ENCODE assay signal across 23 cellular contexts in the genomic region with DNA sequence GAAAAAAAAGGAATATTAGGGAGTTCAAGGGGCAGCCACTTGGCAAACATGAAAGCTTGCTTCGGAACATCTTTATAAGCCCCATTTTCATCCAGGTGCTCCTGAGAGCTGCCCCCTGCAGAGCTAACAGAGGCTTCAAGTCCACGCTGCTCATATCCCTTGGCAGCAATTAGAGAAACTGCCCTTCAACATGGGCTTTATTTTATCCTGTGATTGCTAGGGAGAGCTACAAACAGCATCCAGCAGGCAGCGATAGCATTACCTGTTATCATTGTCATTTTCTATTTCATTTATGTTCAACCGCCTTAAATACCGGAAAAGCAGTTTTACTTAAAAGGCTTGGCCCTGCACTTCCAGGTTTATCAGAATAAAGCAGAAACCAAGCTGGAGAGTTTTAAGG.
"Had no signal": no experiment of that assay in that cellular context is flagged by ENCODE, and none has a peak within 500 bp of the region (broad histone marks: within the 10 kb centered on the region; RNA-seq: fewer than 3 reads in every experiment).

No MANE protein-coding gene starts in this region.

- H3K4me1 ChIP-seq: right atrium auricular region, right lobe of liver, stomach, testis, tibial artery, upper lobe of right lung had no signal

- H3K4me2 ChIP-seq: smooth muscle cell had no signal

- ATAC-seq: left colon; left lung; natural killer cell; right lobe of liver; stimulated activated naive B cell treated with anti-CD40 and anti-IgM and Interleukin-4, amounts not matched to agents 10 μg/mL and 1 μg/mL and 100 μg/mL, for 72 hours; stimulated activated naive CD8-positive, alpha-beta T cell treated with anti-CD3 and anti-CD28 coated beads, Interleukin-15, Interleukin-2, amounts not matched to agents 100 U/mL and 50 U/mL, for 24 hours; upper lobe of right lung had no signal

- H3K9me3 ChIP-seq: left lung, ovary, right atrium auricular region, right lobe of liver, stomach, testis, tibial artery, upper lobe of right lung had no signal

- H3K4me3 ChIP-seq: left lung, lung, ovary, right atrium auricular region, right lobe of liver, smooth muscle cell, stomach, testis, tibial artery, upper lobe of right lung had no signal

- DNase-seq: hypothalamus; immature natural killer cell; kidney; left colon; left lung; mesendoderm; naive B cell; natural killer cell; nephron progenitor cell; ovary; right lobe of liver; stimulated activated CD4-positive, alpha-beta T cell treated with anti-CD3 and anti-CD28 coated beads, Interleukin-1b, Interleukin-23, amount 100 ng/mL, for 48 hours; stimulated activated CD4-positive, alpha-beta T cell treated with anti-CD3 and anti-CD28 coated beads, Interleukin-2, amount 100 ng/mL, for 48 hours; stimulated activated naive B cell treated with anti-CD40 and anti-IgM and Interleukin-4, amounts not matched to agents 10 μg/mL and 1 μg/mL and 100 μg/mL, for 72 hours; stimulated activated naive CD8-positive, alpha-beta T cell treated with anti-CD3 and anti-CD28 coated beads, Interleukin-15, Interleukin-2, amounts not matched to agents 100 U/mL and 50 U/mL, for 24 hours; stomach; testis; tibial artery; trophoblast cell; upper lobe of right lung had no signal

- H3K27me3 ChIP-seq: left lung, ovary, right atrium auricular region, right lobe of liver, stomach, testis, tibial artery had no signal

- H3K36me3 ChIP-seq: left lung, ovary, right atrium auricular region, right lobe of liver, stomach, tibial artery, upper lobe of right lung had no signal

- H3K27ac ChIP-seq: left lung, ovary, right atrium auricular region, right lobe of liver, stomach, testis, tibial artery, upper lobe of right lung had no signal
